ENCODE assay signal across 1 cellular context in genomic region chr9:38214441-38214840, GRCh38.
TF ChIP-seq lines count a peak whose summit lies in the region.

No MANE protein-coding gene starts in this region.

TF ChIP-seq in GM23338, 12 proteins besides CTCF, POLR2A, EP300 and RAD21 (continued from another document):
- TF ChIP-seq ZNF462 (CRISPR knock-in tag; IDR thresholded peaks at IDR 0.05), result peak; percentile 70; the same call in 1 of the 2 replicates
- no peak for TF ChIP-seq EZH2phosphoT487 (IDR thresholded peaks at IDR 0.05; ENCODE audit: unreplicated experiment)
